1 cellular context compared by ENCODE assay signal in the genomic region with DNA sequence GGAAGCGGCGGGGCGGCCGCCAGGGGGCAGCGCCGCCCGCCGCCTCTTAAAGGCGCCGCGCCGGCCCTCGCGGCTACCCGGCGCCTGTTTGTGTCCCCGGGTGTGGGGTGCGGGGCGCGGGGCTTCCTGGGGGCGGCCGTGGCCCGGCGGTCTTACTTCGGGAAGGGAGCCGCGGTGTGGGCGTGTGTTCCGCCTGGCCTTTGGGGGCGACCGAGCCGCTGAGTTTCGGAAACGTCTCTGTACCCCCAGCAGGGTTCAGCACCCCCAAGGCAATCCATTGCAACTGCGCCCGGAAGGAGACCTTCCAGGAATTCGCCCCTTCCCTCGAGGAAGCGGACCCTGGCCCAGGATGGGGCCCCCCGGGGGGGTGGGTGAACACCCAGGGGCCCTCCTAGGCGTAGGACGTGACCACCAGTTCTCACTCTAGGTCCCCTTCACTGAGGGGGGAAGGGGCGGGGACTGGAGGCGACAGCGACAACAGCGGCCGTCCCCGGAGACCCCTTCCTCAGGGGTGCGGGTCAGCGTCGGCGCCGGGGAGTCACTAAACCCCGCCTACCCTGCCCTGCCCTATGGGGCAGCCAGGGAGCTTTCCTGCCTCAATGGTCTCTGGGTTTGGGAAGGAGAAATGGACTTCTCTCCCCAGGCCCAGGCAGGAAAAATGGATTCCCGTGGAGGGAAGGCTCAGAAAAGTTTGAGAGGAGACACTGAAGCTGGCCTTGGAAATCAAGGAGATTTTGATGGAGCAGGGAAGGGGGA.
TF ChIP-seq lines count a peak whose summit lies in the region.

Gene ITPK1, minus strand, starts transcription at position 6 of the 756 bp plus-strand sequence. CDS start 762 bp downstream, outside the sequence.

TF ChIP-seq in WTC11, 78 proteins besides CTCF, POLR2A, EP300 and RAD21 (continued from another document):
- no peak for TF ChIP-seq SOX15 (CRISPR knock-in tag; IDR thresholded peaks at IDR 0.05)
- no peak for TF ChIP-seq OVOL2 (CRISPR knock-in tag; IDR thresholded peaks at IDR 0.05; ENCODE audit: borderline replicate concordance)
- TF ChIP-seq, protein P1, sequence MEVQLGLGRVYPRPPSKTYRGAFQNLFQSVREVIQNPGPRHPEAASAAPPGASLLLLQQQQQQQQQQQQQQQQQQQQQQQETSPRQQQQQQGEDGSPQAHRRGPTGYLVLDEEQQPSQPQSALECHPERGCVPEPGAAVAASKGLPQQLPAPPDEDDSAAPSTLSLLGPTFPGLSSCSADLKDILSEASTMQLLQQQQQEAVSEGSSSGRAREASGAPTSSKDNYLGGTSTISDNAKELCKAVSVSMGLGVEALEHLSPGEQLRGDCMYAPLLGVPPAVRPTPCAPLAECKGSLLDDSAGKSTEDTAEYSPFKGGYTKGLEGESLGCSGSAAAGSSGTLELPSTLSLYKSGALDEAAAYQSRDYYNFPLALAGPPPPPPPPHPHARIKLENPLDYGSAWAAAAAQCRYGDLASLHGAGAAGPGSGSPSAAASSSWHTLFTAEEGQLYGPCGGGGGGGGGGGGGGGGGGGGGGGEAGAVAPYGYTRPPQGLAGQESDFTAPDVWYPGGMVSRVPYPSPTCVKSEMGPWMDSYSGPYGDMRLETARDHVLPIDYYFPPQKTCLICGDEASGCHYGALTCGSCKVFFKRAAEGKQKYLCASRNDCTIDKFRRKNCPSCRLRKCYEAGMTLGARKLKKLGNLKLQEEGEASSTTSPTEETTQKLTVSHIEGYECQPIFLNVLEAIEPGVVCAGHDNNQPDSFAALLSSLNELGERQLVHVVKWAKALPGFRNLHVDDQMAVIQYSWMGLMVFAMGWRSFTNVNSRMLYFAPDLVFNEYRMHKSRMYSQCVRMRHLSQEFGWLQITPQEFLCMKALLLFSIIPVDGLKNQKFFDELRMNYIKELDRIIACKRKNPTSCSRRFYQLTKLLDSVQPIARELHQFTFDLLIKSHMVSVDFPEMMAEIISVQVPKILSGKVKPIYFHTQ (CRISPR knock-in tag; IDR thresholded peaks at IDR 0.05): no peak
- TF ChIP-seq AFF4 (CRISPR knock-in tag; IDR thresholded peaks at IDR 0.05; ENCODE audit: borderline replicate concordance): no peak
- no peak for TF ChIP-seq GTF2I (CRISPR knock-in tag; conservative IDR thresholded peaks at IDR 0.05)
- 0 out of 2 replicates have a peak, but pooled peaks have one; percentile 30 for TF ChIP-seq ARID4B (CRISPR knock-in tag; IDR thresholded peaks at IDR 0.05; ENCODE audit: borderline replicate concordance)
- no peak for TF ChIP-seq GABPB1 (CRISPR knock-in tag; IDR thresholded peaks at IDR 0.05)
- TF ChIP-seq ATF1 (CRISPR knock-in tag; IDR thresholded peaks at IDR 0.05): no peak
- TF ChIP-seq, protein P2, sequence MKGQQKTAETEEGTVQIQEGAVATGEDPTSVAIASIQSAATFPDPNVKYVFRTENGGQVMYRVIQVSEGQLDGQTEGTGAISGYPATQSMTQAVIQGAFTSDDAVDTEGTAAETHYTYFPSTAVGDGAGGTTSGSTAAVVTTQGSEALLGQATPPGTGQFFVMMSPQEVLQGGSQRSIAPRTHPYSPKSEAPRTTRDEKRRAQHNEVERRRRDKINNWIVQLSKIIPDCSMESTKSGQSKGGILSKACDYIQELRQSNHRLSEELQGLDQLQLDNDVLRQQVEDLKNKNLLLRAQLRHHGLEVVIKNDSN (CRISPR knock-in tag; IDR thresholded peaks at IDR 0.05): no peak
- no peak for TF ChIP-seq ZNF232 (CRISPR knock-in tag; IDR thresholded peaks at IDR 0.05)
- TF ChIP-seq, protein P3, sequence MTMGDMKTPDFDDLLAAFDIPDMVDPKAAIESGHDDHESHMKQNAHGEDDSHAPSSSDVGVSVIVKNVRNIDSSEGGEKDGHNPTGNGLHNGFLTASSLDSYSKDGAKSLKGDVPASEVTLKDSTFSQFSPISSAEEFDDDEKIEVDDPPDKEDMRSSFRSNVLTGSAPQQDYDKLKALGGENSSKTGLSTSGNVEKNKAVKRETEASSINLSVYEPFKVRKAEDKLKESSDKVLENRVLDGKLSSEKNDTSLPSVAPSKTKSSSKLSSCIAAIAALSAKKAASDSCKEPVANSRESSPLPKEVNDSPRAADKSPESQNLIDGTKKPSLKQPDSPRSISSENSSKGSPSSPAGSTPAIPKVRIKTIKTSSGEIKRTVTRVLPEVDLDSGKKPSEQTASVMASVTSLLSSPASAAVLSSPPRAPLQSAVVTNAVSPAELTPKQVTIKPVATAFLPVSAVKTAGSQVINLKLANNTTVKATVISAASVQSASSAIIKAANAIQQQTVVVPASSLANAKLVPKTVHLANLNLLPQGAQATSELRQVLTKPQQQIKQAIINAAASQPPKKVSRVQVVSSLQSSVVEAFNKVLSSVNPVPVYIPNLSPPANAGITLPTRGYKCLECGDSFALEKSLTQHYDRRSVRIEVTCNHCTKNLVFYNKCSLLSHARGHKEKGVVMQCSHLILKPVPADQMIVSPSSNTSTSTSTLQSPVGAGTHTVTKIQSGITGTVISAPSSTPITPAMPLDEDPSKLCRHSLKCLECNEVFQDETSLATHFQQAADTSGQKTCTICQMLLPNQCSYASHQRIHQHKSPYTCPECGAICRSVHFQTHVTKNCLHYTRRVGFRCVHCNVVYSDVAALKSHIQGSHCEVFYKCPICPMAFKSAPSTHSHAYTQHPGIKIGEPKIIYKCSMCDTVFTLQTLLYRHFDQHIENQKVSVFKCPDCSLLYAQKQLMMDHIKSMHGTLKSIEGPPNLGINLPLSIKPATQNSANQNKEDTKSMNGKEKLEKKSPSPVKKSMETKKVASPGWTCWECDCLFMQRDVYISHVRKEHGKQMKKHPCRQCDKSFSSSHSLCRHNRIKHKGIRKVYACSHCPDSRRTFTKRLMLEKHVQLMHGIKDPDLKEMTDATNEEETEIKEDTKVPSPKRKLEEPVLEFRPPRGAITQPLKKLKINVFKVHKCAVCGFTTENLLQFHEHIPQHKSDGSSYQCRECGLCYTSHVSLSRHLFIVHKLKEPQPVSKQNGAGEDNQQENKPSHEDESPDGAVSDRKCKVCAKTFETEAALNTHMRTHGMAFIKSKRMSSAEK (CRISPR knock-in tag; IDR thresholded peaks at IDR 0.05; ENCODE audit: borderline replicate concordance): no peak
